26 cellular contexts compared by ENCODE assay signal in genomic region chr12:109721276-109721675, GRCh38. TPM values are rescaled to one million over a fixed set of nuclear protein-coding genes. Genes with fewer than 3 reads are reported as not detected.
DNase-seq lines count a peak whose midpoint lies in the region; ATAC-seq and TF ChIP-seq lines count a peak whose summit lies in the region.
"Had no signal": no experiment of that assay in that cellular context is flagged by ENCODE, and none has a peak within 500 bp of the region (broad histone marks: within the 10 kb centered on the region; RNA-seq: fewer than 3 reads in every experiment).

No MANE protein-coding gene starts in this region.

- H3K27me3 ChIP-seq in BE2C (no peaks in the 10 kb centered on the region), A673 (replicated peaks; ENCODE audit: insufficient read depth, low read depth, low read length, poor library complexity) (no peaks in the 10 kb centered on the region), breast epithelium (no peaks in the 10 kb centered on the region)

- no peaks in the 10 kb centered on the region for H3K36me3 Mint-ChIP-seq in activated CD8-positive, alpha-beta T cell treated with anti-CD3 and anti-CD28 coated beads, Interleukin-2, amount 10 ng/mL, durations not matched to agents 7 days and 5 days (ENCODE audit: low read depth)
- H3K36me3 Mint-ChIP-seq: IgD-negative memory B cell, mesothelial cell of epicardium, T-cell had no signal

- H3K36me3 ChIP-seq in BE2C (peaks cover 92% of the 10 kb centered on the region), A673 (ENCODE audit: insufficient read depth, low read length, poor library complexity, severe bottlenecking) (no peaks in the 10 kb centered on the region), breast epithelium (no peaks in the 10 kb centered on the region)
- H3K36me3 ChIP-seq: brain microvascular endothelial cell had no signal

- H3K4me3 ChIP-seq in BE2C (ENCODE audit: low read depth, low read length) = peak overlapping the region; percentile 99; the same call in 1 of the 2 replicates
- H3K4me3 ChIP-seq in A673 (ENCODE audit: low read depth, low read length, poor library complexity, severe bottlenecking) = no peak overlapping the region
- H3K4me3 ChIP-seq in breast epithelium = no peak overlapping the region
- H3K4me3 ChIP-seq: GM23338 had no signal

- intact Hi-C loops in A673 (cut with micrococcal nuclease; ENCODE audit: unreplicated experiment) (no loop called here), breast epithelium (cut with DNase I; ENCODE audit: low total_unique reads) (no loop called here)

- peaks cover 14% of the 10 kb centered on the region for H3K27me3 Mint-ChIP-seq in activated CD8-positive, alpha-beta T cell treated with anti-CD3 and anti-CD28 coated beads, Interleukin-2, amount 10 ng/mL, durations not matched to agents 7 days and 5 days (ENCODE audit: low read depth)

- BruUV-seq in A673 (replicated peaks; lab: Mats Ljungman, UMichigan) = no TSS peak

- H3K4me3 Mint-ChIP-seq in activated CD8-positive, alpha-beta T cell treated with anti-CD3 and anti-CD28 coated beads, Interleukin-2, amount 10 ng/mL, durations not matched to agents 7 days and 5 days = no peak overlapping the region
- H3K4me3 Mint-ChIP-seq: activated T-helper 17 cell treated with anti-CD3 and anti-CD28 coated beads, Interleukin-2, amount 50 U/mL, for 72 hours; GM23338; IgD-negative memory B cell; mesothelial cell of epicardium; nephron progenitor cell; T-cell had no signal

- CTCF ChIA-PET in activated CD8-positive, alpha-beta T cell treated with anti-CD3 and anti-CD28 coated beads, Interleukin-2, amount 10 ng/mL, durations not matched to agents 7 days and 5 days (lab: Charles Lee) = interaction anchor here (1.0 kb wide), 1 partner anchor 1057 kb away, joined by 3 read pairs; no protein-coding TSS in a partner anchor
- CTCF ChIA-PET in A673 (lab: Charles Lee) = no interaction called here

- no peaks in the 10 kb centered on the region for H3K9me3 Mint-ChIP-seq in activated CD8-positive, alpha-beta T cell treated with anti-CD3 and anti-CD28 coated beads, Interleukin-2, amount 10 ng/mL, durations not matched to agents 7 days and 5 days (ENCODE audit: insufficient read depth)
- H3K9me3 Mint-ChIP-seq: activated T-helper 17 cell treated with anti-CD3 and anti-CD28 coated beads, Interleukin-2, amount 50 U/mL, for 72 hours; GM23338; IgD-negative memory B cell; mesothelial cell of epicardium; nephron progenitor cell; T-cell had no signal

- ATAC-seq in activated CD8-positive, alpha-beta T cell treated with anti-CD3 and anti-CD28 coated beads, Interleukin-2, amount 10 ng/mL, durations not matched to agents 7 days and 5 days = no peak
- no peak for ATAC-seq in HG02642 (IDR thresholded peaks at IDR 0.05; ENCODE audit: poor library complexity, unreplicated experiment)
- ATAC-seq: activated T-helper 17 cell treated with anti-CD3 and anti-CD28 coated beads, Interleukin-2, amount 50 U/mL, for 72 hours; GM23338; T-cell had no signal

- H3K9me3 ChIP-seq in BE2C (no peaks in the 10 kb centered on the region), A673 (ENCODE audit: low read depth, low read length, poor library complexity, severe bottlenecking) (no peaks in the 10 kb centered on the region), breast epithelium (no peaks in the 10 kb centered on the region)

- no peak for TF ChIP-seq POLR2A in breast epithelium (IDR thresholded peaks at IDR 0.05)

- no peak for DNase-seq in BE2C
- DNase-seq in left kidney (ENCODE audit: low read depth, low spot score) = peak; percentile 46
- peak; percentile 69 for DNase-seq in pons (ENCODE audit: low spot score)
- no peak for DNase-seq in activated CD8-positive, alpha-beta T cell treated with anti-CD3 and anti-CD28 coated beads, Interleukin-2, amount 10 ng/mL, durations not matched to agents 7 days and 5 days
- DNase-seq in A673 (ENCODE audit: low spot score) = no peak
- no peak for DNase-seq in breast epithelium (ENCODE audit: low spot score in 2 of 2)
- DNase-seq: ACHN; activated CD4-positive, alpha-beta T cell treated with anti-CD3 and anti-CD28 coated beads for 4 hours; brain microvascular endothelial cell; kidney glomerular epithelial cell; NCI-H1417 treated with DMSO at 0.1 percent for 48 hours; NCI-H2107; NCI-H526 treated with DMSO at 0.1 percent for 48 hours; nephron progenitor cell; retina; SHP77 treated with DMSO at 0.1 percent for 48 hours; stimulated activated CD4-positive, alpha-beta T cell treated with anti-CD3 and anti-CD28 coated beads, Interleukin-15, amount 100 ng/mL, for 24 hours; T-cell had no signal

- TF ChIP-seq CTCF in BE2C (IDR thresholded peaks at IDR 0.05; ENCODE audit: low read depth, low read length) (no peak), A673 (conservative IDR thresholded peaks at IDR 0.05; ENCODE audit: low read depth, low read length) (no peak), breast epithelium (IDR thresholded peaks at IDR 0.05) (no peak)

- POLR2A ChIA-PET in activated CD8-positive, alpha-beta T cell treated with anti-CD3 and anti-CD28 coated beads, Interleukin-2, amount 10 ng/mL, durations not matched to agents 7 days and 5 days (lab: Charles Lee) = no interaction called here
- POLR2A ChIA-PET in A673 (lab: Charles Lee; ENCODE audit: low non-redundant PET) = interaction anchor here (0.6 kb wide), 1 partner anchor 100 kb away, joined by 4 read pairs; no protein-coding TSS in a partner anchor

- no peak overlapping the region for H3K27ac Mint-ChIP-seq in activated CD8-positive, alpha-beta T cell treated with anti-CD3 and anti-CD28 coated beads, Interleukin-2, amount 10 ng/mL, durations not matched to agents 7 days and 5 days
- H3K27ac Mint-ChIP-seq: activated T-helper 17 cell treated with anti-CD3 and anti-CD28 coated beads, Interleukin-2, amount 50 U/mL, for 72 hours; GM23338; IgD-negative memory B cell; mesothelial cell of epicardium; nephron progenitor cell; T-cell had no signal

- peak overlapping the region; percentile 54 for H3K27ac ChIP-seq in cingulate gyrus (ENCODE audit: low read depth, low read length)
- no peak overlapping the region for H3K27ac ChIP-seq in A673 (ENCODE audit: low read depth, low read length, poor library complexity, severe bottlenecking)
- peak overlapping the region in 1 of 2 donors; percentile 40 for H3K27ac ChIP-seq in breast epithelium
- H3K27ac ChIP-seq: brain microvascular endothelial cell, C4-2B, HL-60 had no signal

- no peaks in the 10 kb centered on the region for H3K4me1 Mint-ChIP-seq in activated CD8-positive, alpha-beta T cell treated with anti-CD3 and anti-CD28 coated beads, Interleukin-2, amount 10 ng/mL, durations not matched to agents 7 days and 5 days (ENCODE audit: low read depth)
- H3K4me1 Mint-ChIP-seq: activated T-helper 17 cell treated with anti-CD3 and anti-CD28 coated beads, Interleukin-2, amount 50 U/mL, for 72 hours; mesothelial cell of epicardium; T-cell had no signal

- H3K4me1 ChIP-seq in BE2C = peaks cover 49% of the 10 kb centered on the region
- H3K4me1 ChIP-seq in A673 (ENCODE audit: insufficient read depth, low read length, poor library complexity, severe bottlenecking) = peaks cover 4% of the 10 kb centered on the region
- peaks cover 0 to 12% of the 10 kb centered on the region in 2 donors for H3K4me1 ChIP-seq in breast epithelium

RNA-seq across cellular contexts. Expression of gene FAM222A, which starts 7.7 kb away (rescaled TPM):
- 227 TPM for polyA plus RNA-seq in BE2C (2012; ENCODE audit: insufficient read depth, insufficient read length, low read depth)
- 1 to 10 TPM; 1.6 to 1.9 TPM for total RNA-seq in activated CD8-positive, alpha-beta T cell treated with anti-CD3 and anti-CD28 coated beads, Interleukin-2, amount 10 ng/mL, durations not matched to agents 7 days and 5 days
- 3.9 and 5.5 TPM in 2 replicates for total RNA-seq in A673 (2021)
- total RNA-seq in breast epithelium = 1 to 10 TPM in 2 of 3 donors, under 1 TPM in 1; 0.32 to 7.3 (median 1.3) TPM

Comparison
In these comparisons a context has a peak if more than half of its experiments do, and no peak if none do; other contexts are left out.
1. DNase-seq: peak in left kidney (single experiment) and pons (single experiment); none in BE2C (single experiment), activated CD8-positive, alpha-beta T cell treated with anti-CD3 and anti-CD28 coated beads, Interleukin-2, amount 10 ng/mL, durations not matched to agents 7 days and 5 days (single experiment), A673 (single experiment) and breast epithelium (0 of 2).